1 cellular context compared by ENCODE assay signal in genomic region chr13:112587767-112588489, GRCh38.
TF ChIP-seq lines count a peak whose summit lies in the region.

Gene TUBGCP3, minus strand, starts transcription at chr13:112588153. Its CDS starts 173 bp downstream, at chr13:112587980.

TF ChIP-seq in HepG2, 621 proteins besides CTCF, POLR2A, EP300 and RAD21 (continued from another document and continues in another):
- 0 out of 2 replicates have a peak, but pooled peaks have one; percentile 82 for TF ChIP-seq REXO4 (CRISPR knock-in tag; IDR thresholded peaks at IDR 0.05; ENCODE audit: borderline replicate concordance)
- peak; percentile 99 for TF ChIP-seq ZNF704 (CRISPR knock-in tag; IDR thresholded peaks at IDR 0.05; ENCODE audit: borderline replicate concordance)
- peak; percentile 87 for TF ChIP-seq ZBTB2 (CRISPR knock-in tag; IDR thresholded peaks at IDR 0.05; ENCODE audit: low read depth)
- peak; percentile 94; the same call in 1 of the 2 replicates for TF ChIP-seq ZNF841 (CRISPR knock-in tag; IDR thresholded peaks at IDR 0.05; ENCODE audit: borderline replicate concordance)
- TF ChIP-seq STAG1 (CRISPR knock-in tag; IDR thresholded peaks at IDR 0.05), result no peak; the same call in 1 of the 2 replicates
- no peak for TF ChIP-seq SP2 (CRISPR knock-in tag; IDR thresholded peaks at IDR 0.05)
- peak; percentile 75 for TF ChIP-seq ELF3 (CRISPR knock-in tag; IDR thresholded peaks at IDR 0.05)
- peak; percentile 92; the same call in 1 of the 2 replicates for TF ChIP-seq EHMT2 (IDR thresholded peaks at IDR 0.05; ENCODE audit: borderline replicate concordance, low read depth, low read length)
- peak; percentile 96 for TF ChIP-seq FOXC1 (CRISPR knock-in tag; IDR thresholded peaks at IDR 0.05; ENCODE audit: borderline replicate concordance)
- no peak; the same call in 1 of the 2 replicates for TF ChIP-seq THAP8 (CRISPR knock-in tag; IDR thresholded peaks at IDR 0.05; ENCODE audit: borderline replicate concordance)
- TF ChIP-seq ZNF619 (CRISPR knock-in tag; IDR thresholded peaks at IDR 0.05), result peak; percentile 90; the same call in 1 of the 2 replicates
- peak; percentile 94 for TF ChIP-seq ZNF605 (CRISPR knock-in tag; IDR thresholded peaks at IDR 0.05)
- peak; percentile 90 for TF ChIP-seq JUN (CRISPR knock-in tag; IDR thresholded peaks at IDR 0.05)
- peak; percentile 49 for TF ChIP-seq SP4 (CRISPR knock-in tag; IDR thresholded peaks at IDR 0.05)
- TF ChIP-seq ZNF468 (CRISPR knock-in tag; IDR thresholded peaks at IDR 0.05), result peak; percentile 52; the same call in 1 of the 2 replicates
- peak; percentile 95 for TF ChIP-seq GATAD1 (CRISPR knock-in tag; IDR thresholded peaks at IDR 0.05)
- TF ChIP-seq TARDBP (CRISPR knock-in tag; IDR thresholded peaks at IDR 0.05), result no peak; the same call in 1 of the 2 replicates
- peak; percentile 92; the same call in 1 of the 2 replicates for TF ChIP-seq ZNF776 (CRISPR knock-in tag; IDR thresholded peaks at IDR 0.05)
- no peak for TF ChIP-seq TBL1XR1 (IDR thresholded peaks at IDR 0.05; ENCODE audit: borderline replicate concordance, low read length, partially characterized antibody)
- TF ChIP-seq ZNF329 (CRISPR knock-in tag; IDR thresholded peaks at IDR 0.05; ENCODE audit: low read depth), result no peak; the same call in 1 of the 2 replicates
- peak; percentile 81; the same call in 1 of the 2 replicates for TF ChIP-seq NR0B2 (CRISPR knock-in tag; IDR thresholded peaks at IDR 0.05)
- no peak for TF ChIP-seq ARID3A (IDR thresholded peaks at IDR 0.05; ENCODE audit: low read depth, low read length)
- TF ChIP-seq PLRG1 (conservative IDR thresholded peaks at IDR 0.05), result no peak
- TF ChIP-seq ZHX2 (IDR thresholded peaks at IDR 0.05; ENCODE audit: low read depth), result peak; percentile 79
- peak; percentile 96 for TF ChIP-seq ZHX2 (CRISPR knock-in tag; IDR thresholded peaks at IDR 0.05; ENCODE audit: borderline replicate concordance)
- peak; percentile 71; the same call in 1 of the 2 replicates for TF ChIP-seq AFF4 (CRISPR knock-in tag; IDR thresholded peaks at IDR 0.05)
- peak; percentile 90 for TF ChIP-seq ZNF280B (CRISPR knock-in tag; IDR thresholded peaks at IDR 0.05; ENCODE audit: borderline replicate concordance)
- TF ChIP-seq RFX5 (IDR thresholded peaks at IDR 0.05; ENCODE audit: low read depth, low read length), result no peak
- no peak for TF ChIP-seq ZNF512 (CRISPR knock-in tag; IDR thresholded peaks at IDR 0.05)
- peak; percentile 83 for TF ChIP-seq KDM3A (CRISPR knock-in tag; IDR thresholded peaks at IDR 0.05; ENCODE audit: low read depth)
- no peak; the same call in 1 of the 2 replicates for TF ChIP-seq DNMT3B (CRISPR knock-in tag; conservative IDR thresholded peaks at IDR 0.05)
- TF ChIP-seq ZNF260 (CRISPR knock-in tag; IDR thresholded peaks at IDR 0.05; ENCODE audit: borderline replicate concordance, low read depth), result no peak
- TF ChIP-seq GZF1 (CRISPR knock-in tag; IDR thresholded peaks at IDR 0.05), result peak; percentile 80
- TF ChIP-seq POLR2AphosphoS2 (IDR thresholded peaks at IDR 0.05; ENCODE audit: low read depth, low read length), result no peak
- TF ChIP-seq ATF5 (CRISPR knock-in tag; IDR thresholded peaks at IDR 0.05; ENCODE audit: low read depth), result peak; percentile 98
- no peak for TF ChIP-seq SMC3 (IDR thresholded peaks at IDR 0.05; ENCODE audit: low read length)
- no peak for TF ChIP-seq TAF15 (IDR thresholded peaks at IDR 0.05; ENCODE audit: low read depth, low read length, poor library complexity, severe bottlenecking)
